Comparison of ENCODE assay signal across 26 cellular contexts in genomic region chr15:51168700-51169099, GRCh38.
"Had no signal": no experiment of that assay in that cellular context is flagged by ENCODE, and none has a peak within 500 bp of the region (broad histone marks: within the 10 kb centered on the region; RNA-seq: fewer than 3 reads in every experiment).

No MANE protein-coding gene starts in this region.

- H3K27ac Mint-ChIP-seq: immature natural killer cell, naive B cell, nephron progenitor cell, type B pancreatic cell had no signal

- ATAC-seq: esophagus mucosa, foreskin keratinocyte, left cardiac atrium, lower lobe of right lung, psoas muscle, sciatic nerve had no signal

- H3K4me3 ChIP-seq: dorsolateral prefrontal cortex, left ventricle myocardium inferior, lower lobe of right lung, psoas muscle, spleen, stomach, thyroid gland had no signal

- H3K27me3 ChIP-seq: dorsolateral prefrontal cortex, stomach, thyroid gland had no signal

- H3K27ac ChIP-seq: foreskin keratinocyte, left ventricle myocardium inferior, lower lobe of right lung, psoas muscle, spleen, stomach, thyroid gland had no signal

- H3K9me3 ChIP-seq: left ventricle myocardium inferior, lower lobe of right lung, psoas muscle, spleen, stomach, thyroid gland had no signal

- H3K4me3 Mint-ChIP-seq: immature natural killer cell, naive B cell, nephron progenitor cell, type B pancreatic cell had no signal

- H3K4me1 ChIP-seq: foreskin keratinocyte, thyroid gland had no signal

- H3K4me1 Mint-ChIP-seq: immature natural killer cell, naive B cell had no signal

- H3K9me3 Mint-ChIP-seq: type B pancreatic cell had no signal

- H3K36me3 ChIP-seq: left ventricle myocardium inferior, lower lobe of right lung, spleen, stomach, thyroid gland had no signal

- H3K36me3 Mint-ChIP-seq: immature natural killer cell, naive B cell, type B pancreatic cell had no signal

- DNase-seq: cortex of kidney; dorsolateral prefrontal cortex; effector CD8-positive, alpha-beta T cell; foreskin keratinocyte; immature natural killer cell; kidney; left cardiac atrium; left ventricle myocardium inferior; lower lobe of right lung; mesenchymal stem cell; midbrain; naive B cell; nephron progenitor cell; psoas muscle; retina; spleen; stimulated activated CD4-positive, alpha-beta T cell treated with anti-CD3 and anti-CD28 coated beads, Interleukin-15, amount 100 ng/mL, for 24 hours; stimulated activated CD4-positive, alpha-beta T cell treated with anti-CD3 and anti-CD28 coated beads, Interleukin-1b, Interleukin-23, amount 100 ng/mL, for 48 hours; stimulated activated CD4-positive, alpha-beta T cell treated with anti-CD3 and anti-CD28 coated beads, Interleukin-4, amount 100 ng/mL, for 24 hours; stimulated activated naive CD4-positive, alpha-beta T cell; stomach; substantia nigra; thyroid gland had no signal
